28 cellular contexts compared by ENCODE assay signal in the genomic region with DNA sequence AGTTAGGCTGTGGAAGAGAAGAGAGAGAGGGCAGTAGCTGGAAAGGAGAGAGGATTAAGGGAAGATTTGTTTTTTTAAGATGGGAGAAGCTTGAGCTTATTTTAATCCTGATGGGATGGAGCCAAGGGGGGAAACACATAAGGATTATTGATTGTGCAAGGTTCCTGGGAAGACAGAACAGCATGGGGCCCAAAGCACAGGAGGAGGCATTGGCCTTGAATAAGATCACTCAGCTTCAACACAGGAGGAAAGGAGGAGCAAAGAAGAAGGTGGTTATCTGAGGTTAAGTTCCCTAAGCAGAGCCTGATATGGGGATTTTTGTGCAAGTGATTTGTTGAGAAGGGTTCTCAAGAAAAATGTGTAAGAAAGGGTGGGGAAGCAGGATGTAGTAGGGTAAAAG.
"Had no signal": no experiment of that assay in that cellular context is flagged by ENCODE, and none has a peak within 500 bp of the region (broad histone marks: within the 10 kb centered on the region; RNA-seq: fewer than 3 reads in every experiment).

No MANE protein-coding gene starts in this region.

- H3K9me3 Mint-ChIP-seq: activated T-helper 2 cell treated with anti-CD3 and anti-CD28 coated beads, Interferon-gamma antibody, Interleukin-2, Interleukin-4, amounts not matched to agents 10 μg/mL and 5 μg/mL and 100 μg/mL, durations not matched to agents 14 hours and 24 hours and 36 hours had no signal

- H3K27ac ChIP-seq: breast epithelium, SK-N-MC, VCaP had no signal

- ATAC-seq: activated CD4-positive, CD25-positive, alpha-beta regulatory T cell treated with anti-CD3 and anti-CD28 coated beads, Interleukin-2, amount 50 U/mL, for 24 hours; activated CD8-positive, alpha-beta T cell treated with anti-CD3 and anti-CD28 coated beads for 36 hours; activated T-cell treated with anti-CD3 and anti-CD28 coated beads, Interleukin-2, amount 50 U/mL, for 72 hours; Panc1; Right ventricle myocardium inferior; T-cell had no signal

- H3K36me3 ChIP-seq: breast epithelium had no signal

- H3K36me3 Mint-ChIP-seq: T-cell had no signal

- H3K27ac Mint-ChIP-seq: activated CD8-positive, alpha-beta T cell treated with anti-CD3 and anti-CD28 coated beads for 36 hours; activated T-cell treated with anti-CD3 and anti-CD28 coated beads, Interleukin-2, amount 50 U/mL, for 72 hours; activated T-helper 2 cell treated with anti-CD3 and anti-CD28 coated beads, Interferon-gamma antibody, Interleukin-2, Interleukin-4, amounts not matched to agents 10 μg/mL and 5 μg/mL and 100 μg/mL, durations not matched to agents 14 hours and 24 hours and 36 hours; T-cell had no signal

- DNase-seq: activated CD4-positive, alpha-beta T cell treated with anti-CD3 and anti-CD28 coated beads for 4 hours; activated CD8-positive, alpha-beta memory T cell treated with anti-CD3 and anti-CD28 coated beads, Interleukin-2, amount 50 U/mL, for 4 hours; activated CD8-positive, alpha-beta T cell treated with anti-CD3 and anti-CD28 coated beads for 36 hours; activated gamma-delta T cell treated with Interleukin-2 at 50 U/mL for 16 hours; activated naive CD4-positive, alpha-beta T cell treated with anti-CD3 and anti-CD28 coated beads, Interleukin-2, amount 50 U/mL, for 16 hours; activated T-cell treated with anti-CD3 and anti-CD28 coated beads, Interleukin-2, amount 50 U/mL, for 72 hours; aorta; caudate nucleus; Karpas-422; MM.1S; NCI-H1105; NCI-H1436; NCI-H1694 treated with DMSO at 0.1 percent for 48 hours; NCI-H2029 treated with DMSO at 0.1 percent for 48 hours; NCI-H446; NCI-H526; NCI-H774; NK-92 treated with Interleukin-12 subunit alpha and Interleukin-12 subunit beta, amount 100 ng/mL, for 24 hours; OCI-M1; RPMI8226; T-cell had no signal

- H3K4me3 ChIP-seq: breast epithelium, SK-N-MC had no signal

- H3K4me1 ChIP-seq: breast epithelium had no signal

- H3K4me3 Mint-ChIP-seq: activated CD8-positive, alpha-beta T cell treated with anti-CD3 and anti-CD28 coated beads for 36 hours; activated T-cell treated with anti-CD3 and anti-CD28 coated beads, Interleukin-2, amount 50 U/mL, for 72 hours; T-cell had no signal

- H3K4me1 Mint-ChIP-seq: T-cell had no signal
